Comparison of ENCODE assay signal across 10 cellular contexts in the genomic region with DNA sequence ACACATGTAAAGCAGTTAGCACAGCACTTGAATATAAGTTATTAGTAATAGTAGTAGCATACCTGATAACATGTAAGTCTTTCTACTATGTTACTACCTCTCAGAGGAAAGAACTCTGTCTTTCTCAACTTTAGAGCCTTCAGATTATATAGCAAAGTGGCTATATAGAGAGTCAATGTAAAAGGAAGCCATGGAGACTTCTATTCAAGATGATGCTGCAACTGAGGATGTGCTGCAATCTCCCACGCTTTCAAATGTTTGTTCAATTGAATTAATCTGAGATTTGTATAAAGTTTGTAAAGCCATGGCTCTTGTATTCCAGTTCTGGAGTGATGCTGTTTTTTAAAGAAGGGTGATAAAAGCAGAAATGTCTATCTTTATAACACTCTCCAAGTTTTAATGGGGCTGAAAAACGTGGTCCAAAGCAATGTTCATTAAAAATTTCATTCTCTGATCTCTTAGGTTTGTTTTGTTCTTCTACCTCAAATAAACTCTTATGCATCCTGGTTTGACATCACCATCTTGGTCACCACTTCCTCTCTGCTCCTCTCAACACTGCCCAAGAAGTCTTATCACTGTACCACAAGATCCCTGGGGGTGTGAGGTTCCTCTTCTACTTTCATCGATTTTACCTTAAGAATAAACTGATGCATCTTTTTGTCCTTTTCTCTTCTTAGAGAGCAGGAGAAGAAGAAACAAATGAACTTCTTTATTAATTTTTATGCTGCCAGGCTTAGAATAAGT. TPM values are rescaled to one million over a fixed set of nuclear protein-coding genes. Genes with fewer than 3 reads are reported as not detected.
DNase-seq lines count a peak whose midpoint lies in the region; ATAC-seq, FAIRE-seq and TF ChIP-seq lines count a peak whose summit lies in the region.
"Had no signal": no experiment of that assay in that cellular context is flagged by ENCODE, and none has a peak within 500 bp of the region (broad histone marks: within the 10 kb centered on the region; RNA-seq: fewer than 3 reads in every experiment).

No MANE protein-coding gene starts in this region.

- peak overlapping the region; percentile 46 for H3K4me3 Mint-ChIP-seq in activated naive CD8-positive, alpha-beta T cell treated with anti-CD3 and anti-CD28 coated beads, Interleukin-2, amount 10 ng/mL, durations not matched to agents 7 days and 5 days

- H3K4me3 ChIP-seq in esophagus muscularis mucosa: no peak overlapping the region
- H3K4me3 ChIP-seq: vagina had no signal

- peak; percentile 79 for FAIRE-seq in GM12892 (lab: Jason Lieb, UNC)

- no peak for TF ChIP-seq EP300 in esophagus muscularis mucosa (IDR thresholded peaks at IDR 0.05)

- DNase-seq in GM12892 (ENCODE audit: insufficient read length) (no peak), esophagus muscularis mucosa (ENCODE audit: extremely low spot score) (no peak), Right ventricle myocardium inferior (ENCODE audit: missing footprints) (no peak)
- DNase-seq in activated naive CD8-positive, alpha-beta T cell treated with anti-CD3 and anti-CD28 coated beads, Interleukin-2, amount 10 ng/mL, durations not matched to agents 7 days and 5 days: no peak
- DNase-seq in activated effector memory CD4-positive, alpha-beta T cell treated with anti-CD3 and anti-CD28 coated beads, Interleukin-2, amount 50 U/mL, for 16 hours: no peak
- DNase-seq in effector CD8-positive, alpha-beta T cell (lab: John Stamatoyannopoulos, UW): no peak
- DNase-seq: hypothalamus had no signal

- H3K27me3 ChIP-seq in esophagus muscularis mucosa: no peaks in the 10 kb centered on the region
- H3K27me3 ChIP-seq: vagina had no signal

- no peak overlapping the region for H3K27ac ChIP-seq in esophagus muscularis mucosa (replicated peaks in 1 of 4)
- H3K27ac ChIP-seq: vagina had no signal

- H3K27ac Mint-ChIP-seq in activated naive CD8-positive, alpha-beta T cell treated with anti-CD3 and anti-CD28 coated beads, Interleukin-2, amount 10 ng/mL, durations not matched to agents 7 days and 5 days: peak overlapping the region; percentile 61

- peaks cover 9% of the 10 kb centered on the region for H3K9me3 Mint-ChIP-seq in activated naive CD8-positive, alpha-beta T cell treated with anti-CD3 and anti-CD28 coated beads, Interleukin-2, amount 10 ng/mL, durations not matched to agents 7 days and 5 days

- no peaks in the 10 kb centered on the region for H3K27me3 Mint-ChIP-seq in activated naive CD8-positive, alpha-beta T cell treated with anti-CD3 and anti-CD28 coated beads, Interleukin-2, amount 10 ng/mL, durations not matched to agents 7 days and 5 days

- H3K4me1 ChIP-seq in esophagus muscularis mucosa: no peaks in the 10 kb centered on the region
- H3K4me1 ChIP-seq: vagina had no signal

- H3K9me3 ChIP-seq in esophagus muscularis mucosa: no peaks in the 10 kb centered on the region
- H3K9me3 ChIP-seq: vagina had no signal

- peaks cover 6% of the 10 kb centered on the region for H3K36me3 Mint-ChIP-seq in activated naive CD8-positive, alpha-beta T cell treated with anti-CD3 and anti-CD28 coated beads, Interleukin-2, amount 10 ng/mL, durations not matched to agents 7 days and 5 days

- no peak for TF ChIP-seq POLR2A in GM12892 (IDR thresholded peaks at IDR 0.05; ENCODE audit: low read depth, low read length)
- no peak for TF ChIP-seq POLR2A in esophagus muscularis mucosa (IDR thresholded peaks at IDR 0.05; ENCODE audit: low read depth)

- ATAC-seq in GM21390 (IDR thresholded peaks at IDR 0.05; ENCODE audit: unreplicated experiment) (peak; percentile 81), HG03469 (IDR thresholded peaks at IDR 0.05; ENCODE audit: unreplicated experiment) (peak; percentile 90), Right ventricle myocardium inferior (no peak)
- ATAC-seq in activated naive CD8-positive, alpha-beta T cell treated with anti-CD3 and anti-CD28 coated beads, Interleukin-2, amount 10 ng/mL, durations not matched to agents 7 days and 5 days (ENCODE audit: low read depth): peak; percentile 95

- H3K36me3 ChIP-seq in esophagus muscularis mucosa: no peaks in the 10 kb centered on the region
- H3K36me3 ChIP-seq: vagina had no signal

- no peak for TF ChIP-seq CTCF in esophagus muscularis mucosa (IDR thresholded peaks at IDR 0.05)

- H3K4me1 Mint-ChIP-seq in activated naive CD8-positive, alpha-beta T cell treated with anti-CD3 and anti-CD28 coated beads, Interleukin-2, amount 10 ng/mL, durations not matched to agents 7 days and 5 days: peaks cover 33% of the 10 kb centered on the region

- 60% methylated on average over 3 of the region's 3 CpGs for WGBS in esophagus muscularis mucosa

- intact Hi-C loops in esophagus muscularis mucosa (cut with DNase I) (no loop called here), Right ventricle myocardium inferior (cut with DNase I) (no loop called here)

- POLR2A ChIA-PET in activated naive CD8-positive, alpha-beta T cell treated with anti-CD3 and anti-CD28 coated beads, Interleukin-2, amount 10 ng/mL, durations not matched to agents 7 days and 5 days (lab: Charles Lee): no interaction called here

RNA-seq across cellular contexts. Expression of a gene that starts 40.6 kb away (rescaled TPM):
- 0.55 TPM for polyA plus RNA-seq in GM12892 (2012; ENCODE audit: missing spikeins)
- 1 to 10 TPM; 4.8 to 5.4 TPM for total RNA-seq in activated naive CD8-positive, alpha-beta T cell treated with anti-CD3 and anti-CD28 coated beads, Interleukin-2, amount 10 ng/mL, durations not matched to agents 7 days and 5 days
- total RNA-seq in esophagus muscularis mucosa (not detected), Right ventricle myocardium inferior (not detected)
- total RNA-seq: vagina had no signal
